3 cellular contexts compared by ENCODE assay signal in the genomic region with DNA sequence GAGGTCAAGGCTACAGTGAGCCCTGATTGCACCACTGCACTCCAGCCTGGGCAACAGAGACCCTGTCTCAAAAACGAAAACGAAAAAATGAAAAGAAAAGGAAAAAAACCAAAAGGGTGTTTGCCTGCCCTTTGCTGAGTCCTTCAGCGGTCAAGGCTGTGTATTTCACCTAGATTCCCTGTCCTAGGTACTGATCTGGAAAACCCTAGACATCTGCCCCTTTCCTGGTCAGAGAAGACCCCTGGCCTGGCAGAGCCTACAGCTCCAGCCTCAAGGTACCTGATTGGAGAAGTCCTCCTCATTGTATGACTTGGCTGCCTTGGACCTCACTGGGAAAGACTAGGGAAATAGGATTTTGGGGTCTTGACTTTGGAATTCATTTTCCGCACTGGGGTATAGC.
TF ChIP-seq lines count a peak whose summit lies in the region.

No MANE protein-coding gene starts in this region.

TF ChIP-seq in GM23338, 12 proteins besides CTCF, POLR2A, EP300 and RAD21:
- TF ChIP-seq, protein P1, sequence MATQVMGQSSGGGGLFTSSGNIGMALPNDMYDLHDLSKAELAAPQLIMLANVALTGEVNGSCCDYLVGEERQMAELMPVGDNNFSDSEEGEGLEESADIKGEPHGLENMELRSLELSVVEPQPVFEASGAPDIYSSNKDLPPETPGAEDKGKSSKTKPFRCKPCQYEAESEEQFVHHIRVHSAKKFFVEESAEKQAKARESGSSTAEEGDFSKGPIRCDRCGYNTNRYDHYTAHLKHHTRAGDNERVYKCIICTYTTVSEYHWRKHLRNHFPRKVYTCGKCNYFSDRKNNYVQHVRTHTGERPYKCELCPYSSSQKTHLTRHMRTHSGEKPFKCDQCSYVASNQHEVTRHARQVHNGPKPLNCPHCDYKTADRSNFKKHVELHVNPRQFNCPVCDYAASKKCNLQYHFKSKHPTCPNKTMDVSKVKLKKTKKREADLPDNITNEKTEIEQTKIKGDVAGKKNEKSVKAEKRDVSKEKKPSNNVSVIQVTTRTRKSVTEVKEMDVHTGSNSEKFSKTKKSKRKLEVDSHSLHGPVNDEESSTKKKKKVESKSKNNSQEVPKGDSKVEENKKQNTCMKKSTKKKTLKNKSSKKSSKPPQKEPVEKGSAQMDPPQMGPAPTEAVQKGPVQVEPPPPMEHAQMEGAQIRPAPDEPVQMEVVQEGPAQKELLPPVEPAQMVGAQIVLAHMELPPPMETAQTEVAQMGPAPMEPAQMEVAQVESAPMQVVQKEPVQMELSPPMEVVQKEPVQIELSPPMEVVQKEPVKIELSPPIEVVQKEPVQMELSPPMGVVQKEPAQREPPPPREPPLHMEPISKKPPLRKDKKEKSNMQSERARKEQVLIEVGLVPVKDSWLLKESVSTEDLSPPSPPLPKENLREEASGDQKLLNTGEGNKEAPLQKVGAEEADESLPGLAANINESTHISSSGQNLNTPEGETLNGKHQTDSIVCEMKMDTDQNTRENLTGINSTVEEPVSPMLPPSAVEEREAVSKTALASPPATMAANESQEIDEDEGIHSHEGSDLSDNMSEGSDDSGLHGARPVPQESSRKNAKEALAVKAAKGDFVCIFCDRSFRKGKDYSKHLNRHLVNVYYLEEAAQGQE (IDR thresholded peaks at IDR 0.05; ENCODE audit: unreplicated experiment) = peak; percentile 63
- no peak for TF ChIP-seq JUNB (IDR thresholded peaks at IDR 0.05; ENCODE audit: unreplicated experiment)
- no peak for TF ChIP-seq ZNF331 (CRISPR knock-in tag; IDR thresholded peaks at IDR 0.05; ENCODE audit: low read depth)

TF ChIP-seq in Ishikawa, 13 proteins besides CTCF, POLR2A, EP300 and RAD21:
- no peak for TF ChIP-seq CEBPB (IDR thresholded peaks at IDR 0.05)
- no peak for TF ChIP-seq TEAD4 (IDR thresholded peaks at IDR 0.05)
- TF ChIP-seq, protein P2, sequence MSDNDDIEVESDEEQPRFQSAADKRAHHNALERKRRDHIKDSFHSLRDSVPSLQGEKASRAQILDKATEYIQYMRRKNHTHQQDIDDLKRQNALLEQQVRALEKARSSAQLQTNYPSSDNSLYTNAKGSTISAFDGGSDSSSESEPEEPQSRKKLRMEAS (IDR thresholded peaks at IDR 0.05) = no peak
- TF ChIP-seq NFIC (IDR thresholded peaks at IDR 0.05) = no peak
- TF ChIP-seq CREB1 (IDR thresholded peaks at IDR 0.05; ENCODE audit: low read depth) = no peak
- TF ChIP-seq, protein P1 (IDR thresholded peaks at IDR 0.05; ENCODE audit: low read depth) = peak; percentile 70
- TF ChIP-seq TAF1 (IDR thresholded peaks at IDR 0.05; ENCODE audit: low read depth) = no peak
- TF ChIP-seq EGR1 (IDR thresholded peaks at IDR 0.05) = no peak
- TF ChIP-seq ZBTB7A (IDR thresholded peaks at IDR 0.05; ENCODE audit: low read depth) = no peak

TF ChIP-seq in H1, 55 proteins besides CTCF, POLR2A, EP300 and RAD21:
- no peak for TF ChIP-seq FOSL1 (IDR thresholded peaks at IDR 0.05; ENCODE audit: insufficient read depth, low read depth, low read length)
- TF ChIP-seq, protein P2 (IDR thresholded peaks at IDR 0.05) = no peak
- no peak for TF ChIP-seq TAF1 (IDR thresholded peaks at IDR 0.05; ENCODE audit: low read depth, low read length)
- no peak for TF ChIP-seq CREB1 (IDR thresholded peaks at IDR 0.05)
- TF ChIP-seq TCF12 (IDR thresholded peaks at IDR 0.05; ENCODE audit: low read depth, low read length) = no peak
- TF ChIP-seq NRF1 (IDR thresholded peaks at IDR 0.05; ENCODE audit: low read depth, low read length) = no peak
- no peak for TF ChIP-seq TBP (IDR thresholded peaks at IDR 0.05; ENCODE audit: low read depth, low read length)
- TF ChIP-seq CEBPB (IDR thresholded peaks at IDR 0.05; ENCODE audit: low read depth, low read length) = no peak
- no peak for TF ChIP-seq CTBP2 (IDR thresholded peaks at IDR 0.05; ENCODE audit: borderline replicate concordance, insufficient read depth, insufficient read length, low read length)
- no peak for TF ChIP-seq CHD2 (IDR thresholded peaks at IDR 0.05; ENCODE audit: low read length)
- TF ChIP-seq, protein P3, sequence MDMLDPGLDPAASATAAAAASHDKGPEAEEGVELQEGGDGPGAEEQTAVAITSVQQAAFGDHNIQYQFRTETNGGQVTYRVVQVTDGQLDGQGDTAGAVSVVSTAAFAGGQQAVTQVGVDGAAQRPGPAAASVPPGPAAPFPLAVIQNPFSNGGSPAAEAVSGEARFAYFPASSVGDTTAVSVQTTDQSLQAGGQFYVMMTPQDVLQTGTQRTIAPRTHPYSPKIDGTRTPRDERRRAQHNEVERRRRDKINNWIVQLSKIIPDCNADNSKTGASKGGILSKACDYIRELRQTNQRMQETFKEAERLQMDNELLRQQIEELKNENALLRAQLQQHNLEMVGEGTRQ (IDR thresholded peaks at IDR 0.05; ENCODE audit: low read length) = no peak
- TF ChIP-seq SP4 (IDR thresholded peaks at IDR 0.05; ENCODE audit: low read length) = no peak
